Comparison of ENCODE assay signal across 2 cellular contexts in genomic region chr14:30960216-30960615, GRCh38.
TF ChIP-seq lines count a peak whose summit lies in the region.

No MANE protein-coding gene starts in this region.

TF ChIP-seq in GM23338, 12 proteins besides CTCF, POLR2A, EP300 and RAD21 (continued from another document):
- TF ChIP-seq ETS1 (IDR thresholded peaks at IDR 0.05) (no peak), REST (IDR thresholded peaks at IDR 0.05; ENCODE audit: unreplicated experiment) (no peak), EZH2 (IDR thresholded peaks at IDR 0.05; ENCODE audit: low read depth, unreplicated experiment) (no peak), ZNF462 (CRISPR knock-in tag; IDR thresholded peaks at IDR 0.05) (no peak)

TF ChIP-seq in WTC11, 78 proteins besides CTCF, POLR2A, EP300 and RAD21 (continued from another document):
- no peak for TF ChIP-seq PRDM15 (CRISPR knock-in tag; IDR thresholded peaks at IDR 0.05)
- no peak for TF ChIP-seq ELF4 (CRISPR knock-in tag; IDR thresholded peaks at IDR 0.05; ENCODE audit: low read depth)
- no peak for TF ChIP-seq NFATC4 (CRISPR knock-in tag; IDR thresholded peaks at IDR 0.05)
- TF ChIP-seq SP1 (CRISPR knock-in tag; conservative IDR thresholded peaks at IDR 0.05): no peak
- TF ChIP-seq FOXJ3 (CRISPR knock-in tag; IDR thresholded peaks at IDR 0.05; ENCODE audit: borderline replicate concordance): no peak
- no peak for TF ChIP-seq GABPB1 (CRISPR knock-in tag; IDR thresholded peaks at IDR 0.05)
- no peak for TF ChIP-seq TP53 (CRISPR knock-in tag; IDR thresholded peaks at IDR 0.05)
